Comparison of ENCODE assay signal across 18 cellular contexts in the genomic region with DNA sequence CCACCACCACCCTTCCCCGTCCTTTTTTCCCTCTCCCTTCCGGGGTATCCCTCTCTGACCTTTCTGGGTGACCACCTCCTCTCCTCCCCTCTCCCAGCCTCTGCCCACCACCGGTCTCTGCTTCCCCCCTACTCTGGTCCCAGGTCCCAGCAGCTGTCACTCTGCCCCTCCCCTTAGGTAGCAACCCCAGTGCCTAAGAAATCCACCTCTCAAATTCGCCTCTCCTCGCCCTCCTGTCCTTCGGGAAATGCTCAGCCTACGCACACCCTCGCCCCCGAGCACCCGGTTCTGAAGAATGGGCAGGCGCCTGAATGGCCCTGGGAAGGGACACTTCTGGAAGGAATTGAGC. TPM values are rescaled to one million over a fixed set of nuclear protein-coding genes. Genes with fewer than 3 reads are reported as not detected.
DNase-seq lines count a peak whose midpoint lies in the region; ATAC-seq, FAIRE-seq and TF ChIP-seq lines count a peak whose summit lies in the region.
"Had no signal": no experiment of that assay in that cellular context is flagged by ENCODE, and none has a peak within 500 bp of the region (broad histone marks: within the 10 kb centered on the region; RNA-seq: fewer than 3 reads in every experiment).

No MANE protein-coding gene starts in this region.

- TF ChIP-seq EP300 in K562 (IDR thresholded peaks at IDR 0.05; ENCODE audit: low read length) = no peak
- TF ChIP-seq EP300 in gastroesophageal sphincter (IDR thresholded peaks at IDR 0.05) = no peak

- H3K27me3 ChIP-seq in K562 (ENCODE audit: control insufficient read depth in 2 of 2, insufficient read depth in 2 of 2, low read length in 2 of 2) (peaks cover 0 to 2% of the 10 kb centered on the region in 2 experiments; a peak in 1 of 5 replicates), gastroesophageal sphincter (peaks cover 100% of the 10 kb centered on the region), esophagus squamous epithelium (peaks cover 16 to 99% (median 37%) of the 10 kb centered on the region in 4 donors)

- peak overlapping the region; percentile 54 to 80; a peak in 3 of 4 replicates for H3K9ac ChIP-seq in K562 (ENCODE audit: insufficient read depth in 1 of 2, low read depth in 2 of 2, low read length in 2 of 2)

- H3K9me1 ChIP-seq in K562 (ENCODE audit: control insufficient read depth, insufficient read depth, low read length) = no peaks in the 10 kb centered on the region

- no peak for DNase-seq in activated T-cell treated with anti-CD3 and anti-CD28 coated beads, Interleukin-2, amount 50 U/mL, for 72 hours
- DNase-seq in activated T-cell treated with anti-CD3 and anti-CD28 coated beads, Interleukin-2, amount 50 U/mL, for 1 hour = no peak
- DNase-seq in K562 (ENCODE audit: extremely low read depth in 1 of 4, low spot score in 3 of 4) (peak; percentile 22 to 48 (median 42)), memory B cell (ENCODE audit: low spot score in 2 of 2) (no peak), dermis blood vessel endothelial cell (no peak), esophagus squamous epithelium (lab: John Stamatoyannopoulos, UW) (no peak), NAMALWA (ENCODE audit: low spot score) (no peak)
- DNase-seq: activated CD4-positive, alpha-beta T cell treated with anti-CD3 and anti-CD28 coated beads, Interleukin-2, amount 10 ng/mL, durations not matched to agents 7 days and 5 days; activated effector memory CD4-positive, alpha-beta T cell treated with anti-CD3 and anti-CD28 coated beads, Interleukin-2, amount 50 U/mL, for 16 hours; left ventricle myocardium superior; NCI-H1436 treated with DMSO at 0.1 percent for 48 hours; occipital lobe; Peyer's patch; small intestine had no signal

- no peak for ATAC-seq in activated T-cell treated with anti-CD3 and anti-CD28 coated beads, Interleukin-2, amount 50 U/mL, for 72 hours (replicated peaks in 1 of 2)
- ATAC-seq in K562 (peak; percentile 6), memory B cell (ENCODE audit: low read depth) (no peak), gastroesophageal sphincter (no peak)

- H3K9me3 ChIP-seq in K562 (replicated peaks; ENCODE audit: control insufficient read depth, insufficient read depth, low read depth, low read length) = no peaks in the 10 kb centered on the region
- no peaks in the 10 kb centered on the region for H3K9me3 ChIP-seq in gastroesophageal sphincter
- H3K9me3 ChIP-seq in esophagus squamous epithelium = no peaks in the 10 kb centered on the region
- H3K9me3 ChIP-seq: Peyer's patch, suprapubic skin had no signal

- intact Hi-C loops in K562 (cut with micrococcal nuclease) (no loop called here), esophagus squamous epithelium (cut with DNase I) (no loop called here)

- peak overlapping the region; percentile 82 for H3K4me2 ChIP-seq in K562 (ENCODE audit: insufficient read depth, low read length)

- no TSS peak for BruUV-seq in K562 (replicated peaks; lab: Mats Ljungman, UMichigan)

- WGBS in K562 (ENCODE audit: insufficient coverage, low coverage, missing lambda C conversion rate) = 30% methylated on average over 10 of the region's 11 CpGs
- 9 to 47% methylated on average over 5 to 9 of the region's 11 CpGs for WGBS in gastroesophageal sphincter (ENCODE audit: low coverage in 1 of 2), 2 donors
- WGBS in esophagus squamous epithelium, 2 donors = 17 to 29% methylated on average over 8 to 10 of the region's 11 CpGs

- H3K36me3 ChIP-seq in K562 (ENCODE audit: control insufficient read depth, insufficient read depth, low read length) (no peaks in the 10 kb centered on the region), gastroesophageal sphincter (no peaks in the 10 kb centered on the region), esophagus squamous epithelium (no peaks in the 10 kb centered on the region)
- H3K36me3 ChIP-seq: suprapubic skin had no signal

- peak overlapping the region; percentile 51; the same call in 2 of the 3 replicates for H3K27ac ChIP-seq in K562 (ENCODE audit: extremely low read depth, low read depth, low read length)
- H3K27ac ChIP-seq in gastroesophageal sphincter = no peak overlapping the region
- no peak overlapping the region for H3K27ac ChIP-seq in esophagus squamous epithelium
- H3K27ac ChIP-seq: suprapubic skin had no signal

- H2AFZ ChIP-seq in K562 (ENCODE audit: low read depth, low read length) = peak overlapping the region; percentile 79

- POLR2A ChIA-PET in K562 (lab: Yijun Ruan, JAX) = interaction anchor here (2.2 kb wide), 1 partner anchor 44 kb away, joined by 7 read pairs; the partner anchor contains the start of gene SP2

- no peak for TF ChIP-seq RAD21 in K562 (CRISPR knock-in tag; conservative IDR thresholded peaks at IDR 0.05 in 1 of 2, IDR thresholded peaks at IDR 0.05 in 1 of 2)

- CTCF ChIA-PET in K562 (lab: Yijun Ruan, JAX; ENCODE audit: low intra/inter-chr PET ratio) = interaction anchor here (1.2 kb wide), 1 partner anchor 38 kb away, joined by 3 read pairs; no protein-coding TSS in a partner anchor

- no peaks in the 10 kb centered on the region for H3K36me3 Mint-ChIP-seq in activated T-cell treated with anti-CD3 and anti-CD28 coated beads, Interleukin-2, amount 50 U/mL, for 72 hours (ENCODE audit: insufficient read depth in 2 of 2)
- H3K36me3 Mint-ChIP-seq in memory B cell = no peaks in the 10 kb centered on the region

- no peak overlapping the region for H3K27ac Mint-ChIP-seq in activated T-cell treated with anti-CD3 and anti-CD28 coated beads, Interleukin-2, amount 50 U/mL, for 72 hours
- no peak overlapping the region for H3K27ac Mint-ChIP-seq in memory B cell
- H3K27ac Mint-ChIP-seq: activated CD4-positive, alpha-beta T cell treated with anti-CD3 and anti-CD28 coated beads, Interleukin-2, amount 10 ng/mL, durations not matched to agents 7 days and 5 days had no signal

- TF ChIP-seq POLR2A in K562 (conservative IDR thresholded peaks at IDR 0.05) (no peak), gastroesophageal sphincter (IDR thresholded peaks at IDR 0.05) (no peak), esophagus squamous epithelium (IDR thresholded peaks at IDR 0.05) (no peak)

- TF ChIP-seq CTCF in K562 (IDR thresholded peaks at IDR 0.05 in 2 of 3, conservative IDR thresholded peaks at IDR 0.05 in 1 of 3; ENCODE audit: insufficient read depth in 2 of 3, low read depth in 1 of 3, low read length in 3 of 3) (no peak), gastroesophageal sphincter (IDR thresholded peaks at IDR 0.05) (no peak), esophagus squamous epithelium (IDR thresholded peaks at IDR 0.05) (no peak)

- no peaks in the 10 kb centered on the region for H3K9me3 Mint-ChIP-seq in activated T-cell treated with anti-CD3 and anti-CD28 coated beads, Interleukin-2, amount 50 U/mL, for 72 hours
- no peaks in the 10 kb centered on the region for H3K9me3 Mint-ChIP-seq in memory B cell
- H3K9me3 Mint-ChIP-seq: activated CD4-positive, alpha-beta T cell treated with anti-CD3 and anti-CD28 coated beads, Interleukin-2, amount 10 ng/mL, durations not matched to agents 7 days and 5 days had no signal

- H3K27me3 Mint-ChIP-seq in activated T-cell treated with anti-CD3 and anti-CD28 coated beads, Interleukin-2, amount 50 U/mL, for 72 hours (ENCODE audit: low read depth) = peaks cover 89% of the 10 kb centered on the region
- peaks cover 40% of the 10 kb centered on the region for H3K27me3 Mint-ChIP-seq in memory B cell

- H3K79me2 ChIP-seq in K562 (ENCODE audit: control insufficient read depth, insufficient read depth, low read length) = peaks cover 18% of the 10 kb centered on the region

- H3K4me1 ChIP-seq in K562 (replicated peaks in 1 of 2; ENCODE audit: control insufficient read depth in 2 of 2, insufficient read depth in 2 of 2, low read length in 2 of 2) = peaks cover 33 to 42% of the 10 kb centered on the region in 2 experiments; a peak in 4 of 5 replicates
- peaks cover 0 to 37% (median 9%) of the 10 kb centered on the region in 3 donors for H3K4me1 ChIP-seq in gastroesophageal sphincter
- peaks cover 17 to 51% (median 29%) of the 10 kb centered on the region in 3 donors for H3K4me1 ChIP-seq in esophagus squamous epithelium

- in situ Hi-C loops in K562 (cut with MboI) = no loop called here

- H3K4me3 ChIP-seq in K562 (peak overlapping the region; percentile 43), gastroesophageal sphincter (no peak overlapping the region), esophagus squamous epithelium (peak overlapping the region in 1 of 4 donors; percentile 70)

- peaks cover 28% of the 10 kb centered on the region for H3K4me1 Mint-ChIP-seq in activated T-cell treated with anti-CD3 and anti-CD28 coated beads, Interleukin-2, amount 50 U/mL, for 72 hours (ENCODE audit: low read depth)
- H3K4me1 Mint-ChIP-seq in memory B cell = peaks cover 19% of the 10 kb centered on the region

- peak overlapping the region; percentile 64 to 75 for H3K4me3 Mint-ChIP-seq in activated T-cell treated with anti-CD3 and anti-CD28 coated beads, Interleukin-2, amount 50 U/mL, for 72 hours
- peak overlapping the region; percentile 63 for H3K4me3 Mint-ChIP-seq in memory B cell
- H3K4me3 Mint-ChIP-seq: activated CD4-positive, alpha-beta T cell treated with anti-CD3 and anti-CD28 coated beads, Interleukin-2, amount 10 ng/mL, durations not matched to agents 7 days and 5 days had no signal

- FAIRE-seq in K562 (lab: Jason Lieb, UNC) = no peak
- FAIRE-seq: bronchial epithelial cell, endometrium, small intestine had no signal

- H4K20me1 ChIP-seq in K562 (replicated peaks; ENCODE audit: control insufficient read depth, insufficient read depth, low read length) = no peaks in the 10 kb centered on the region

RNA-seq across cellular contexts. Expression of gene SP6, which starts 0.8 kb away (rescaled TPM):
- total RNA-seq in activated T-cell treated with anti-CD3 and anti-CD28 coated beads, Interleukin-2, amount 50 U/mL, for 72 hours = under 1 TPM; 0.12 to 0.28 TPM
- total RNA-seq in K562 (2011; cell fraction: chromatin; rRNA removed; ENCODE audit: low replicate concordance) = 4.1 and 13.9 TPM in 2 replicates
- total RNA-seq in K562 (2011; cell fraction: nucleolus; rRNA removed) = 7.8 and 13.2 TPM in 2 replicates
- 7.0 and 11.1 TPM in 2 replicates for total RNA-seq in K562 (2011; cell fraction: nucleoplasm; rRNA removed)
- total RNA-seq in K562 (2014; rRNA removed) (2.2 TPM in 2 replicates), K562 (2014; rRNA removed; fragmentation: Illumina TruSeq; extraction: Trizol) (1.6 and 2.0 TPM in 2 replicates), K562 (2015; rRNA removed; fragmentation: Illumina TruSeq; extraction: Trizol) (1.1 TPM in 2 replicates), K562 (2021) (6.9 and 7.9 TPM in 2 replicates), gastroesophageal sphincter (under 1 TPM; 0.12 to 0.31 (median 0.14) TPM), dermis blood vessel endothelial cell (3.1 and 4.8 TPM in 2 replicates), esophagus squamous epithelium (1 to 10 TPM; 1.1 to 6.4 (median 3.8) TPM)
- polyA plus RNA-seq in K562 (2011; rRNA removed) (5.2 and 5.5 TPM in 2 replicates), K562 (2014; fragmentation: Illumina TruSeq; extraction: Trizol) (2.9 and 4.1 TPM in 2 replicates), K562 (2014; fragmentation: Nextera tagmentation; extraction: Ambion mirVana) (under 1 TPM; 0.11 TPM), K562 (2014; rRNA removed) (4.6 and 4.7 TPM in 2 replicates)
- polyA plus RNA-seq in K562 (2011; cell fraction: cytosol; rRNA removed) = 4.0 and 12.5 TPM in 2 replicates
- polyA plus RNA-seq in K562 (2011; cell fraction: nucleus; rRNA removed) = 9.0 and 21.6 TPM in 2 replicates
- 9.4 and 10.4 TPM in 2 replicates for polyA plus RNA-seq in K562 (2012)
- 3.1 and 4.7 TPM in 2 replicates for polyA minus RNA-seq in K562 (2011; rRNA and poly(A)+ RNA removed)
- 4.2 and 7.2 TPM in 2 replicates for polyA minus RNA-seq in K562 (2011; cell fraction: cytosol; rRNA and poly(A)+ RNA removed)
- polyA minus RNA-seq in K562 (2011; cell fraction: nucleus; rRNA and poly(A)+ RNA removed) = 7.6 and 8.6 TPM in 2 replicates
- total RNA-seq: activated CD4-positive, alpha-beta T cell treated with anti-CD3 and anti-CD28 coated beads, Interleukin-2, amount 10 ng/mL, durations not matched to agents 7 days and 5 days had no signal

RNA-seq across cellular contexts. Expression of gene SCRN2, which starts 10.7 kb away (rescaled TPM):
- total RNA-seq in activated T-cell treated with anti-CD3 and anti-CD28 coated beads, Interleukin-2, amount 50 U/mL, for 72 hours = 10 to 100 TPM; 16.1 to 17.6 TPM
- 69.2 and 220 TPM in 2 replicates for total RNA-seq in K562 (2011; cell fraction: chromatin; rRNA removed; ENCODE audit: low replicate concordance)
- total RNA-seq in K562 (2011; cell fraction: nucleolus; rRNA removed) = 148 and 158 TPM in 2 replicates
- total RNA-seq in K562 (2011; cell fraction: nucleoplasm; rRNA removed) = 96.5 and 102 TPM in 2 replicates
- total RNA-seq in K562 (2014; rRNA removed) (23.2 and 29.9 TPM in 2 replicates), K562 (2014; rRNA removed; fragmentation: Illumina TruSeq; extraction: Trizol) (5.7 and 8.5 TPM in 2 replicates), K562 (2015; rRNA removed; fragmentation: Illumina TruSeq; extraction: Trizol) (11.8 and 13.7 TPM in 2 replicates), K562 (2021) (24.0 and 28.8 TPM in 2 replicates), gastroesophageal sphincter (10 to 100 TPM; 17.4 to 28.9 (median 21.8) TPM), dermis blood vessel endothelial cell (44.3 and 74.2 TPM in 2 replicates), esophagus squamous epithelium (10 to 100 TPM; 13.9 to 24.8 (median 17.8) TPM)
- polyA plus RNA-seq in K562 (2011; rRNA removed) (19.3 and 32.0 TPM in 2 replicates), K562 (2014; fragmentation: Illumina TruSeq; extraction: Trizol) (13.6 and 20.9 TPM in 2 replicates), K562 (2014; fragmentation: Nextera tagmentation; extraction: Ambion mirVana) (1 to 10 TPM in 1 of 2 experiments, under 1 TPM in 1; 0.25 to 1.2 TPM), K562 (2014; rRNA removed) (31.9 and 32.9 TPM in 2 replicates)
- polyA plus RNA-seq in K562 (2011; cell fraction: cytosol; rRNA removed) = 25.1 and 31.5 TPM in 2 replicates
- 364 and 377 TPM in 2 replicates for polyA plus RNA-seq in K562 (2011; cell fraction: nucleus; rRNA removed)
- 26.3 and 41.4 TPM in 2 replicates for polyA plus RNA-seq in K562 (2012)
- 10.1 and 10.3 TPM in 2 replicates for polyA minus RNA-seq in K562 (2011; rRNA and poly(A)+ RNA removed)
- polyA minus RNA-seq in K562 (2011; cell fraction: cytosol; rRNA and poly(A)+ RNA removed) = 6.3 and 8.0 TPM in 2 replicates
- polyA minus RNA-seq in K562 (2011; cell fraction: nucleus; rRNA and poly(A)+ RNA removed) = 64.5 and 81.4 TPM in 2 replicates

RNA-seq across cellular contexts. Expression of gene LRRC46, which starts 20.3 kb away (rescaled TPM):
- under 1 TPM; 0.46 to 0.83 TPM for total RNA-seq in activated T-cell treated with anti-CD3 and anti-CD28 coated beads, Interleukin-2, amount 50 U/mL, for 72 hours
- 1.0 and 1.1 TPM in 2 replicates for total RNA-seq in K562 (2011; cell fraction: chromatin; rRNA removed; ENCODE audit: low replicate concordance)
- total RNA-seq in K562 (2011; cell fraction: nucleolus; rRNA removed) = 0.50 and 0.66 TPM in 2 replicates
- 1.1 TPM in 2 replicates for total RNA-seq in K562 (2011; cell fraction: nucleoplasm; rRNA removed)
- total RNA-seq in K562 (2014; rRNA removed) = 0.37 TPM in 1 of 2 replicates, not detected in the other
- total RNA-seq in K562 (2014; rRNA removed; fragmentation: Illumina TruSeq; extraction: Trizol) = 0.22 and 0.40 TPM in 2 replicates
- 0.47 and 0.64 TPM in 2 replicates for total RNA-seq in K562 (2015; rRNA removed; fragmentation: Illumina TruSeq; extraction: Trizol)
- 0.73 and 1.0 TPM in 2 replicates for total RNA-seq in K562 (2021)
- 0.59 and 0.72 TPM in 2 replicates for polyA plus RNA-seq in K562 (2011; rRNA removed)
- polyA plus RNA-seq in K562 (2011; cell fraction: cytosol; rRNA removed) = 0.88 and 0.94 TPM in 2 replicates
- polyA plus RNA-seq in K562 (2011; cell fraction: nucleus; rRNA removed) = 1.5 and 2.2 TPM in 2 replicates
- 1.5 and 2.6 TPM in 2 replicates for polyA plus RNA-seq in K562 (2012)
- 1.4 and 1.9 TPM in 2 replicates for polyA plus RNA-seq in K562 (2014; fragmentation: Illumina TruSeq; extraction: Trizol)
- under 1 TPM; 0.39 TPM for polyA plus RNA-seq in K562 (2014; fragmentation: Nextera tagmentation; extraction: Ambion mirVana)
- polyA plus RNA-seq in K562 (2014; rRNA removed) = 0.53 and 1.4 TPM in 2 replicates
- polyA minus RNA-seq in K562 (2011; rRNA and poly(A)+ RNA removed) = 0.30 and 0.42 TPM in 2 replicates
- polyA minus RNA-seq in K562 (2011; cell fraction: cytosol; rRNA and poly(A)+ RNA removed) = not detected in 2 replicates
- polyA minus RNA-seq in K562 (2011; cell fraction: nucleus; rRNA and poly(A)+ RNA removed) = 0.27 and 0.44 TPM in 2 replicates
- 1 to 10 TPM in 1 of 4 donors, under 1 TPM in 1, not detected in 2; 0.46 to 1.3 TPM for total RNA-seq in gastroesophageal sphincter
- 0.05 TPM in 1 of 2 replicates, not detected in the other for total RNA-seq in dermis blood vessel endothelial cell
- under 1 TPM in 1 of 4 donors, not detected in 3; 0.18 TPM for total RNA-seq in esophagus squamous epithelium
- total RNA-seq: bronchial epithelial cell, left ventricle myocardium superior, occipital lobe, suprapubic skin had no signal

RNA-seq across cellular contexts. Expression of gene MRPL10, which starts 20.4 kb away (rescaled TPM):
- total RNA-seq in activated T-cell treated with anti-CD3 and anti-CD28 coated beads, Interleukin-2, amount 50 U/mL, for 72 hours = 10 to 100 TPM; 81.7 to 83.5 TPM
- 25.1 and 49.5 TPM in 2 replicates for total RNA-seq in K562 (2011; cell fraction: chromatin; rRNA removed; ENCODE audit: low replicate concordance)
- total RNA-seq in K562 (2011; cell fraction: nucleolus; rRNA removed) = 40.0 and 45.0 TPM in 2 replicates
- 37.7 and 40.2 TPM in 2 replicates for total RNA-seq in K562 (2011; cell fraction: nucleoplasm; rRNA removed)
- total RNA-seq in K562 (2014; rRNA removed) (68.6 and 83.9 TPM in 2 replicates), K562 (2014; rRNA removed; fragmentation: Illumina TruSeq; extraction: Trizol) (46.9 and 50.2 TPM in 2 replicates), K562 (2015; rRNA removed; fragmentation: Illumina TruSeq; extraction: Trizol) (52.3 and 53.1 TPM in 2 replicates), K562 (2021) (71.2 and 82.9 TPM in 2 replicates), gastroesophageal sphincter (10 to 100 TPM; 34.9 to 74.9 (median 55.0) TPM), dermis blood vessel endothelial cell (19.9 and 26.0 TPM in 2 replicates), esophagus squamous epithelium (10 to 100 TPM; 23.2 to 36.6 (median 30.0) TPM)
- polyA plus RNA-seq in K562 (2011; rRNA removed) (67.3 and 101 TPM in 2 replicates), K562 (2014; fragmentation: Illumina TruSeq; extraction: Trizol) (105 and 108 TPM in 2 replicates), K562 (2014; fragmentation: Nextera tagmentation; extraction: Ambion mirVana) (10 to 100 TPM; 27.8 to 47.8 TPM), K562 (2014; rRNA removed) (67.4 and 83.9 TPM in 2 replicates)
- polyA plus RNA-seq in K562 (2011; cell fraction: cytosol; rRNA removed) = 154 and 231 TPM in 2 replicates
- polyA plus RNA-seq in K562 (2011; cell fraction: nucleus; rRNA removed) = 49.9 and 54.1 TPM in 2 replicates
- polyA plus RNA-seq in K562 (2012) = 60.8 and 104 TPM in 2 replicates
- polyA minus RNA-seq in K562 (2011; rRNA and poly(A)+ RNA removed) = 82.5 and 100 TPM in 2 replicates
- 43.6 and 55.3 TPM in 2 replicates for polyA minus RNA-seq in K562 (2011; cell fraction: cytosol; rRNA and poly(A)+ RNA removed)
- 28.5 and 32.1 TPM in 2 replicates for polyA minus RNA-seq in K562 (2011; cell fraction: nucleus; rRNA and poly(A)+ RNA removed)

RNA-seq across cellular contexts. Expression of gene OSBPL7, which starts 30.1 kb away (rescaled TPM):
- total RNA-seq in activated T-cell treated with anti-CD3 and anti-CD28 coated beads, Interleukin-2, amount 50 U/mL, for 72 hours = 10 to 100 TPM; 23.9 to 24.9 TPM
- total RNA-seq in K562 (2011; cell fraction: chromatin; rRNA removed; ENCODE audit: low replicate concordance) = 62.5 and 143 TPM in 2 replicates
- 91.2 and 91.6 TPM in 2 replicates for total RNA-seq in K562 (2011; cell fraction: nucleolus; rRNA removed)
- total RNA-seq in K562 (2011; cell fraction: nucleoplasm; rRNA removed) = 59.7 and 61.4 TPM in 2 replicates
- 6.1 and 7.3 TPM in 2 replicates for total RNA-seq in K562 (2014; rRNA removed)
- 2.4 and 2.9 TPM in 2 replicates for total RNA-seq in K562 (2014; rRNA removed; fragmentation: Illumina TruSeq; extraction: Trizol)
- total RNA-seq in K562 (2015; rRNA removed; fragmentation: Illumina TruSeq; extraction: Trizol) = 5.8 and 6.7 TPM in 2 replicates
- 11.5 and 11.9 TPM in 2 replicates for total RNA-seq in K562 (2021)
- polyA plus RNA-seq in K562 (2011; rRNA removed) = 5.3 and 15.3 TPM in 2 replicates
- 4.4 and 5.7 TPM in 2 replicates for polyA plus RNA-seq in K562 (2011; cell fraction: cytosol; rRNA removed)
- polyA plus RNA-seq in K562 (2011; cell fraction: nucleus; rRNA removed) = 122 and 141 TPM in 2 replicates
- 9.6 and 15.9 TPM in 2 replicates for polyA plus RNA-seq in K562 (2012)
- 5.9 and 7.7 TPM in 2 replicates for polyA plus RNA-seq in K562 (2014; fragmentation: Illumina TruSeq; extraction: Trizol)
- under 1 TPM; 0.32 to 0.48 TPM for polyA plus RNA-seq in K562 (2014; fragmentation: Nextera tagmentation; extraction: Ambion mirVana)
- 9.7 and 9.8 TPM in 2 replicates for polyA plus RNA-seq in K562 (2014; rRNA removed)
- 4.7 and 5.6 TPM in 2 replicates for polyA minus RNA-seq in K562 (2011; rRNA and poly(A)+ RNA removed)
- 8.6 and 9.9 TPM in 2 replicates for polyA minus RNA-seq in K562 (2011; cell fraction: cytosol; rRNA and poly(A)+ RNA removed)
- 38.2 and 40.1 TPM in 2 replicates for polyA minus RNA-seq in K562 (2011; cell fraction: nucleus; rRNA and poly(A)+ RNA removed)
- total RNA-seq in gastroesophageal sphincter = 1 to 10 TPM; 2.2 to 4.1 (median 3.8) TPM
- total RNA-seq in dermis blood vessel endothelial cell = 8.9 and 11.6 TPM in 2 replicates
- total RNA-seq in esophagus squamous epithelium = 1 to 10 TPM; 1.1 to 4.6 (median 1.6) TPM

Comparison
In these comparisons a context has a peak if more than half of its experiments do, and no peak if none do; other contexts are left out.
1. DNase-seq: peak in K562 (4 of 4); none in activated T-cell treated with anti-CD3 and anti-CD28 coated beads, Interleukin-2, amount 50 U/mL, for 72 hours (0 of 2), activated T-cell treated with anti-CD3 and anti-CD28 coated beads, Interleukin-2, amount 50 U/mL, for 1 hour (single experiment), memory B cell (0 of 2), dermis blood vessel endothelial cell (single experiment), esophagus squamous epithelium (single experiment) and NAMALWA (single experiment).